ENCODE assay signal across 4 cellular contexts in genomic region chr11:72164187-72164586, GRCh38. TPM values are rescaled to one million over a fixed set of nuclear protein-coding genes. Genes with fewer than 3 reads are reported as not detected.
"Had no signal": no experiment of that assay in that cellular context is flagged by ENCODE, and none has a peak within 500 bp of the region (broad histone marks: within the 10 kb centered on the region; RNA-seq: fewer than 3 reads in every experiment).

No MANE protein-coding gene starts in this region.

RNA-seq across cellular contexts. Expression of gene FOLR1, which starts 27.8 kb away (rescaled TPM):
- total RNA-seq: NCI-H460 had no signal

RNA-seq across cellular contexts. Expression of gene FOLR3, which starts 28.7 kb away (rescaled TPM):
- total RNA-seq: LHCN-M2, NCI-H460 had no signal

RNA-seq across cellular contexts. Expression of gene FOLR2, which starts 52.4 kb away (rescaled TPM):
- total RNA-seq: LHCN-M2, M059J, MCF 10A, NCI-H460 had no signal

RNA-seq across cellular contexts. Expression of gene TOMT, which starts 58.5 kb away (rescaled TPM):
- total RNA-seq: LHCN-M2, M059J, MCF 10A, NCI-H460 had no signal
